Comparison of ENCODE assay signal across 8 cellular contexts in the genomic region with DNA sequence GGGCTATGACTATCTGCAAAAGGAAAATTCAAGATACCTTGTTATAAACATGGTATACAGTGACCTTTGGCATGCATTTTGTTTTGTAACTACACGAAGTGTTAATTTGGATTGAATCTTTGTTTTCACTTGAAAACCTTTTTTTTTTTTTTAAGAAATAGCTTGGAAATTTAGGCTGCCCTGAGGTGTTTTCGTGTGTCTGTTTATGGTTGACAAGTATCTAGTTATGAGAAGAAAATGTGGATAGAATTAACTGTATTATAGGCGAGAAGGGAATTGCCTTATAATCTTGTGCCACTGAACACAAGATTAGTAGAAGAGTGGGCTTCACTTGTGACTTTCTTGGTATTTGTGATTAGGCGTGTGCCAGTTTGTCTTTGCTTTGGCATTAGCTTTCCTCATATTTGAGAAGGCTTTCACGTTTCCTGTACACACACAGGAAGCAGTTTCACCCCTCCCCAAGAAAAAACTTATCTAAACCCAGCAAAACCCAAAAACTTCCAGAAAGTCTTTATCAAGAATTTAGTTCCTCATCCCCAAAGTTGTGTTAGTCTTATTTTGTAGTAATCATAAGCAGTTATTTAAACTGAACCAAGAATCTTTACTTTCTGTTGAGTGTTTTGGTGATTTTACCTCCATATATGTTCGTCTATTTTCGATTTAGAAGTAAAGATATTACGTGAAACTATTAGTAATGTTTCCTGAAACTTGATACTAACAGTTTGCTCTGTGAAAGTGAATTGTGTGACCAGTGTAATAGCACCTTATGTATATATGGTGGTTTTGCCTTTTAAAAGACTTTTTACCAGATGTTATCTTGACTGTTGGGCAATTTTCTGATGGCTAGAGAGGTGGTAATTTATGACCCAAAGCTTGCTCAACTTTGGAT. TPM values are rescaled to one million over a fixed set of nuclear protein-coding genes. Genes with fewer than 3 reads are reported as not detected.
DNase-seq lines count a peak whose midpoint lies in the region; ATAC-seq and TF ChIP-seq lines count a peak whose summit lies in the region.

No MANE protein-coding gene starts in this region.

- H3K27me3 Mint-ChIP-seq in activated T-cell treated with anti-CD3 and anti-CD28 coated beads, Interleukin-2, amount 50 U/mL, for 24 hours: no peaks in the 10 kb centered on the region
- H3K27me3 Mint-ChIP-seq in natural killer cell treated with Interleukin-12 subunit alpha and Interleukin-12 subunit beta and Interleukin-15 and Interleukin-18, amount 100 ng/mL, for 72 hours: no peaks in the 10 kb centered on the region

- H3K4me1 Mint-ChIP-seq in activated T-cell treated with anti-CD3 and anti-CD28 coated beads, Interleukin-2, amount 50 U/mL, for 24 hours (ENCODE audit: low read depth): peaks cover 69% of the 10 kb centered on the region
- H3K4me1 Mint-ChIP-seq in natural killer cell treated with Interleukin-12 subunit alpha and Interleukin-12 subunit beta and Interleukin-15 and Interleukin-18, amount 100 ng/mL, for 72 hours (ENCODE audit: low read depth in 2 of 2): peaks cover 57 to 65% of the 10 kb centered on the region in 2 donors

- peak overlapping the region; percentile 98 for H3K27ac Mint-ChIP-seq in activated T-cell treated with anti-CD3 and anti-CD28 coated beads, Interleukin-2, amount 50 U/mL, for 24 hours
- H3K27ac Mint-ChIP-seq in natural killer cell treated with Interleukin-12 subunit alpha and Interleukin-12 subunit beta and Interleukin-15 and Interleukin-18, amount 100 ng/mL, for 72 hours: peak overlapping the region; percentile 94 to 96

- H3K4me3 Mint-ChIP-seq in activated T-cell treated with anti-CD3 and anti-CD28 coated beads, Interleukin-2, amount 50 U/mL, for 24 hours: peak overlapping the region; percentile 92
- peak overlapping the region; percentile 88 for H3K4me3 Mint-ChIP-seq in natural killer cell treated with Interleukin-12 subunit alpha and Interleukin-12 subunit beta and Interleukin-15 and Interleukin-18, amount 100 ng/mL, for 72 hours

- no peaks in the 10 kb centered on the region for H3K36me3 ChIP-seq in brain microvascular endothelial cell (replicated peaks)

- TF ChIP-seq CTCF in LNCaP clone FGC (IDR thresholded peaks at IDR 0.05; ENCODE audit: control insufficient read depth, extremely low read depth, insufficient read depth): no peak
- no peak for TF ChIP-seq CTCF in brain microvascular endothelial cell (IDR thresholded peaks at IDR 0.05; ENCODE audit: low read depth, low read length, missing control alignments)

- peak; percentile 3 to 9 for ATAC-seq in natural killer cell treated with Interleukin-12 subunit alpha and Interleukin-12 subunit beta and Interleukin-15 and Interleukin-18, amount 100 ng/mL, for 72 hours

- no peak for DNase-seq in activated T-cell treated with anti-CD3 and anti-CD28 coated beads, Interleukin-2, amount 50 U/mL, for 24 hours
- DNase-seq in activated T-cell treated with anti-CD3 and anti-CD28 coated beads, Interleukin-2, amount 50 U/mL, for 1 hour: no peak
- no peak for DNase-seq in LNCaP clone FGC (ENCODE audit: low read depth)
- DNase-seq in brain microvascular endothelial cell: no peak
- no peak for DNase-seq in natural killer cell treated with Interleukin-12 subunit alpha and Interleukin-12 subunit beta and Interleukin-15 and Interleukin-18, amount 100 ng/mL, for 72 hours (ENCODE audit: low spot score)
- DNase-seq in NCI-H446 treated with DMSO at 0.1 percent for 48 hours (lab: John Stamatoyannopoulos, UW): no peak
- DNase-seq in NCI-H1694 treated with DMSO at 0.1 percent for 48 hours (lab: John Stamatoyannopoulos, UW): no peak
- DNase-seq in midbrain (lab: John Stamatoyannopoulos, UW): no peak

- peaks cover 20% of the 10 kb centered on the region for H3K36me3 Mint-ChIP-seq in activated T-cell treated with anti-CD3 and anti-CD28 coated beads, Interleukin-2, amount 50 U/mL, for 24 hours (ENCODE audit: low read depth)
- peaks cover 6% of the 10 kb centered on the region for H3K36me3 Mint-ChIP-seq in natural killer cell treated with Interleukin-12 subunit alpha and Interleukin-12 subunit beta and Interleukin-15 and Interleukin-18, amount 100 ng/mL, for 72 hours

- H3K4me3 ChIP-seq in LNCaP clone FGC (ENCODE audit: low read depth, low read length) (peak overlapping the region; percentile 76), brain microvascular endothelial cell (ENCODE audit: low read depth, low read length) (peak overlapping the region; percentile 39)

- H3K27ac ChIP-seq in brain microvascular endothelial cell: peak overlapping the region; percentile 98

- in situ Hi-C loops in brain microvascular endothelial cell (cut with HindIII; ENCODE audit: low pct_ligation_motif_present, low sequenced_read_pairs): no loop called here

- peaks cover 2% of the 10 kb centered on the region for H3K9me3 Mint-ChIP-seq in activated T-cell treated with anti-CD3 and anti-CD28 coated beads, Interleukin-2, amount 50 U/mL, for 24 hours
- no peaks in the 10 kb centered on the region for H3K9me3 Mint-ChIP-seq in natural killer cell treated with Interleukin-12 subunit alpha and Interleukin-12 subunit beta and Interleukin-15 and Interleukin-18, amount 100 ng/mL, for 72 hours

- no peaks in the 10 kb centered on the region for H3K27me3 ChIP-seq in brain microvascular endothelial cell (replicated peaks)

RNA-seq across cellular contexts. Expression of gene DYRK1A, which starts 3.8 kb away (rescaled TPM):
- 10 to 100 TPM; 83.5 to 90.1 TPM for total RNA-seq in natural killer cell treated with Interleukin-12 subunit alpha and Interleukin-12 subunit beta and Interleukin-15 and Interleukin-18, amount 100 ng/mL, for 72 hours
